In genomic region chr6:43667245-43668150, GRCh38 we compare ENCODE assay signal across 1 cellular context.
A peak's percentile ranks its signal among the peaks of the same experiment; 100 is the strongest.
TF ChIP-seq lines count a peak whose summit lies in the region.

No MANE protein-coding gene starts in this region.

TF ChIP-seq in HepG2, 621 proteins besides CTCF, POLR2A, EP300 and RAD21 (continued from another document and continues in another):
- TF ChIP-seq FOXP4 (CRISPR knock-in tag; IDR thresholded peaks at IDR 0.05) (peak; percentile 41; the same call in 1 of the 2 replicates), MIER2 (CRISPR knock-in tag; IDR thresholded peaks at IDR 0.05) (no peak), ZBTB4 (CRISPR knock-in tag; IDR thresholded peaks at IDR 0.05; ENCODE audit: borderline replicate concordance) (no peak), ZNF230 (CRISPR knock-in tag; IDR thresholded peaks at IDR 0.05) (no peak; the same call in 1 of the 2 replicates), HNRNPK (IDR thresholded peaks at IDR 0.05; ENCODE audit: low read depth, low read length, poor library complexity, severe bottlenecking) (no peak), NR2F1 (CRISPR knock-in tag; IDR thresholded peaks at IDR 0.05) (no peak), ZNF609 (CRISPR knock-in tag; IDR thresholded peaks at IDR 0.05; ENCODE audit: borderline replicate concordance) (peak; percentile 51; the same call in 1 of the 2 replicates), GATA4 (IDR thresholded peaks at IDR 0.05; ENCODE audit: borderline replicate concordance, low read depth) (no peak), THRA (CRISPR knock-in tag; IDR thresholded peaks at IDR 0.05; ENCODE audit: borderline replicate concordance) (no peak), ZFYVE20 (CRISPR knock-in tag; IDR thresholded peaks at IDR 0.05; ENCODE audit: borderline replicate concordance, low read depth) (no peak), SNAPC5 (CRISPR knock-in tag; IDR thresholded peaks at IDR 0.05; ENCODE audit: borderline replicate concordance) (no peak), ZNF235 (CRISPR knock-in tag; IDR thresholded peaks at IDR 0.05; ENCODE audit: borderline replicate concordance) (no peak), HHEX (CRISPR knock-in tag; IDR thresholded peaks at IDR 0.05) (no peak), STAG1 (CRISPR knock-in tag; IDR thresholded peaks at IDR 0.05) (peak; percentile 98), ZNF883 (CRISPR knock-in tag; IDR thresholded peaks at IDR 0.05; ENCODE audit: not compliant biosample characterization) (peak; percentile 44), ZNF619 (CRISPR knock-in tag; IDR thresholded peaks at IDR 0.05) (peak; percentile 12; the same call in 1 of the 2 replicates), DZIP1 (CRISPR knock-in tag; IDR thresholded peaks at IDR 0.05) (no peak), GPBP1L1 (CRISPR knock-in tag; IDR thresholded peaks at IDR 0.05) (no peak), NCOR1 (IDR thresholded peaks at IDR 0.05; ENCODE audit: borderline replicate concordance, low read length) (no peak), ZNF724P (CRISPR knock-in tag; IDR thresholded peaks at IDR 0.05; ENCODE audit: borderline replicate concordance) (no peak), PHF8 (CRISPR knock-in tag; IDR thresholded peaks at IDR 0.05) (peak; percentile 40), NFRKB (IDR thresholded peaks at IDR 0.05) (no peak), ZZZ3 (CRISPR knock-in tag; IDR thresholded peaks at IDR 0.05; ENCODE audit: borderline replicate concordance) (no peak), TOPORS (CRISPR knock-in tag; IDR thresholded peaks at IDR 0.05) (peak; percentile 66), ZNF142 (CRISPR knock-in tag; IDR thresholded peaks at IDR 0.05) (peak; percentile 31; the same call in 1 of the 2 replicates), FOXK2 (IDR thresholded peaks at IDR 0.05) (no peak), MZF1 (CRISPR knock-in tag; IDR thresholded peaks at IDR 0.05; ENCODE audit: borderline replicate concordance) (no peak)
